ENCODE assay signal across 19 cellular contexts in genomic region chr16:10708969-10709368, GRCh38. TPM values are rescaled to one million over a fixed set of nuclear protein-coding genes. Genes with fewer than 3 reads are reported as not detected.
DNase-seq lines count a peak whose midpoint lies in the region; ATAC-seq and TF ChIP-seq lines count a peak whose summit lies in the region.
"Had no signal": no experiment of that assay in that cellular context is flagged by ENCODE, and none has a peak within 500 bp of the region (broad histone marks: within the 10 kb centered on the region; RNA-seq: fewer than 3 reads in every experiment).

No MANE protein-coding gene starts in this region.

- H2AFZ ChIP-seq in PC-3 (ENCODE audit: low read length), result peak overlapping the region; percentile 43
- no peak overlapping the region for H2AFZ ChIP-seq in osteoblast (ENCODE audit: low read length)

- BruUV-seq in PC-3 (replicated peaks; lab: Mats Ljungman, UMichigan) (no TSS peak), MCF 10A (replicated peaks; lab: Mats Ljungman, UMichigan) (no TSS peak)

- DNase-seq in CD1c-positive myeloid dendritic cell (ENCODE audit: extremely low spot score) (peak; percentile 6), PC-3 (peak; percentile 51), dermis blood vessel endothelial cell (peak; percentile 2), osteoblast (ENCODE audit: insufficient read length, low spot score, missing footprints) (peak; percentile 30), MCF 10A (ENCODE audit: unreplicated experiment) (no peak)
- DNase-seq in activated CD8-positive, alpha-beta T cell treated with anti-CD3 and anti-CD28 coated beads for 36 hours, result no peak
- DNase-seq: C1 segment of cervical spinal cord; CD8-positive, alpha-beta T cell; COR-L47; DMS153; DMS79 treated with DMSO at 0.1 percent for 48 hours; EL; HCEC 1CT; HFFc6 had no signal

- H3K79me2 ChIP-seq in PC-3 (ENCODE audit: low read length), result no peaks in the 10 kb centered on the region
- H3K79me2 ChIP-seq in osteoblast (ENCODE audit: insufficient read depth, low read length), result no peaks in the 10 kb centered on the region

- H3K27me3 Mint-ChIP-seq in activated CD8-positive, alpha-beta T cell treated with anti-CD3 and anti-CD28 coated beads for 36 hours, result peaks cover 3% of the 10 kb centered on the region
- no peaks in the 10 kb centered on the region for H3K27me3 Mint-ChIP-seq in MCF 10A (ENCODE audit: insufficient read depth, unreplicated experiment)
- H3K27me3 Mint-ChIP-seq: B cell had no signal

- H3K36me3 Mint-ChIP-seq in activated CD8-positive, alpha-beta T cell treated with anti-CD3 and anti-CD28 coated beads for 36 hours (ENCODE audit: low read depth), result no peaks in the 10 kb centered on the region
- H3K36me3 Mint-ChIP-seq in MCF 10A (ENCODE audit: insufficient read depth, unreplicated experiment), result no peaks in the 10 kb centered on the region
- H3K36me3 Mint-ChIP-seq: CD8-positive, alpha-beta T cell had no signal

- POLR2A ChIA-PET in PC-3 (lab: Charles Lee; ENCODE audit: unreplicated experiment) (no interaction called here), MCF 10A (lab: Yijun Ruan, JAX) (no interaction called here)
- POLR2A ChIA-PET in activated CD8-positive, alpha-beta T cell treated with anti-CD3 and anti-CD28 coated beads for 36 hours (lab: Charles Lee), result no interaction called here

- H3K9me3 ChIP-seq in PC-3 (ENCODE audit: low read length), result no peaks in the 10 kb centered on the region
- H3K9me3 ChIP-seq in osteoblast (ENCODE audit: low read depth, low read length), result no peaks in the 10 kb centered on the region

- peak overlapping the region; percentile 66 for H3K4me2 ChIP-seq in PC-3 (ENCODE audit: low read length)
- H3K4me2 ChIP-seq in osteoblast (ENCODE audit: insufficient read depth, low read length), result no peak overlapping the region

- H3K4me1 ChIP-seq in PC-3 (ENCODE audit: insufficient read depth, low read length) (peaks cover 4% of the 10 kb centered on the region), osteoblast (ENCODE audit: insufficient read depth, low read length) (no peaks in the 10 kb centered on the region)

- ATAC-seq in PC-3, result peak; percentile 80
- ATAC-seq in activated CD8-positive, alpha-beta T cell treated with anti-CD3 and anti-CD28 coated beads for 36 hours, result no peak
- ATAC-seq in GM19324 (IDR thresholded peaks at IDR 0.05; ENCODE audit: low FRiP score, unreplicated experiment), result no peak
- ATAC-seq: CD8-positive, alpha-beta T cell; HepG2 had no signal

- H3K27ac ChIP-seq in PC-3 (ENCODE audit: low read length) (no peak overlapping the region), osteoblast (ENCODE audit: low read depth, low read length) (no peak overlapping the region)

- H3F3A ChIP-seq in PC-3 (ENCODE audit: low read length, unreplicated experiment), result no peaks in the 10 kb centered on the region

- no peaks in the 10 kb centered on the region for H3K9me2 ChIP-seq in PC-3 (replicated peaks; ENCODE audit: low read length)

- H3K36me3 ChIP-seq in PC-3 (ENCODE audit: low read depth, low read length) (no peaks in the 10 kb centered on the region), osteoblast (ENCODE audit: insufficient read depth, low read length) (no peaks in the 10 kb centered on the region)

- H3K9me3 Mint-ChIP-seq in activated CD8-positive, alpha-beta T cell treated with anti-CD3 and anti-CD28 coated beads for 36 hours, result no peaks in the 10 kb centered on the region
- no peaks in the 10 kb centered on the region for H3K9me3 Mint-ChIP-seq in MCF 10A (ENCODE audit: unreplicated experiment)
- H3K9me3 Mint-ChIP-seq: CD8-positive, alpha-beta T cell; HFFc6 had no signal

- H3K4me3 ChIP-seq in PC-3 (ENCODE audit: low read length) (peak overlapping the region; percentile 33; the same call in 1 of the 2 replicates), osteoblast (ENCODE audit: insufficient read depth, low read length) (no peak overlapping the region)

- no peaks in the 10 kb centered on the region for H3K27me3 ChIP-seq in PC-3 (ENCODE audit: low read length)
- H3K27me3 ChIP-seq in osteoblast (ENCODE audit: insufficient read depth, low read length), result no peaks in the 10 kb centered on the region

- TF ChIP-seq CTCF in PC-3 (conservative IDR thresholded peaks at IDR 0.05; ENCODE audit: low read depth, low read length), result no peak
- no peak for TF ChIP-seq CTCF in osteoblast (IDR thresholded peaks at IDR 0.05; ENCODE audit: extremely low read depth, low read depth, low read length)
- TF ChIP-seq CTCF in activated CD8-positive, alpha-beta T cell treated with anti-CD3 and anti-CD28 coated beads for 36 hours (IDR thresholded peaks at IDR 0.05), result no peak
- TF ChIP-seq CTCF in MCF 10A (IDR thresholded peaks at IDR 0.05; ENCODE audit: unreplicated experiment), result no peak

- CTCF ChIA-PET in PC-3 (lab: Charles Lee), result no interaction called here
- CTCF ChIA-PET in activated CD8-positive, alpha-beta T cell treated with anti-CD3 and anti-CD28 coated beads for 36 hours (lab: Charles Lee), result no interaction called here
- CTCF ChIA-PET in MCF 10A (lab: Yijun Ruan, JAX), result no interaction called here

- intact Hi-C loops in PC-3 (cut with micrococcal nuclease) (no loop called here), MCF 10A (cut with micrococcal nuclease) (no loop called here)
- intact Hi-C loops in activated CD8-positive, alpha-beta T cell treated with anti-CD3 and anti-CD28 coated beads for 36 hours (cut with micrococcal nuclease), result no loop called here

- H3K4me1 Mint-ChIP-seq in activated CD8-positive, alpha-beta T cell treated with anti-CD3 and anti-CD28 coated beads for 36 hours (ENCODE audit: low read depth), result no peaks in the 10 kb centered on the region
- H3K4me1 Mint-ChIP-seq in MCF 10A (ENCODE audit: insufficient read depth, unreplicated experiment), result peaks cover 6% of the 10 kb centered on the region
- H3K4me1 Mint-ChIP-seq: B cell had no signal

- H3K9ac ChIP-seq in PC-3 (ENCODE audit: low read length), result no peak overlapping the region

- no peak overlapping the region for H3K4me3 Mint-ChIP-seq in activated CD8-positive, alpha-beta T cell treated with anti-CD3 and anti-CD28 coated beads for 36 hours
- H3K4me3 Mint-ChIP-seq in MCF 10A (ENCODE audit: unreplicated experiment), result no peak overlapping the region
- H3K4me3 Mint-ChIP-seq: B cell; CD8-positive, alpha-beta T cell; HFFc6 had no signal

- H3K27ac Mint-ChIP-seq in activated CD8-positive, alpha-beta T cell treated with anti-CD3 and anti-CD28 coated beads for 36 hours, result no peak overlapping the region
- no peak overlapping the region for H3K27ac Mint-ChIP-seq in MCF 10A (ENCODE audit: low read depth, unreplicated experiment)
- H3K27ac Mint-ChIP-seq: B cell; CD8-positive, alpha-beta T cell; HFFc6 had no signal

- H4K20me1 ChIP-seq in PC-3 (ENCODE audit: low read length), result no peaks in the 10 kb centered on the region
- no peaks in the 10 kb centered on the region for H4K20me1 ChIP-seq in osteoblast (ENCODE audit: insufficient read depth, low read length)

RNA-seq across cellular contexts. Expression of gene TEKT5, which starts 14.2 kb away (rescaled TPM):
- not detected in 2 replicates for total RNA-seq in PC-3 (2014; rRNA removed)
- total RNA-seq in dermis blood vessel endothelial cell, result not detected in 2 replicates
- total RNA-seq in osteoblast, result 0.29 and 0.36 TPM in 2 replicates
- under 1 TPM; 0.16 to 0.43 TPM for total RNA-seq in activated CD8-positive, alpha-beta T cell treated with anti-CD3 and anti-CD28 coated beads for 36 hours
- not detected in 2 replicates for total RNA-seq in MCF 10A (2022)
- total RNA-seq: A172; CD8-positive, alpha-beta T cell; H1; HepG2; HFFc6 had no signal

RNA-seq across cellular contexts. Expression of gene NUBP1, which starts 34.7 kb away (rescaled TPM):
- 34.3 and 49.3 TPM in 2 replicates for total RNA-seq in PC-3 (2014; rRNA removed)
- 34.4 and 42.4 TPM in 2 replicates for total RNA-seq in dermis blood vessel endothelial cell
- 19.5 and 20.0 TPM in 2 replicates for total RNA-seq in osteoblast
- 10 to 100 TPM; 22.8 to 23.1 TPM for total RNA-seq in activated CD8-positive, alpha-beta T cell treated with anti-CD3 and anti-CD28 coated beads for 36 hours
- total RNA-seq in MCF 10A (2022), result 17.3 and 17.8 TPM in 2 replicates

Comparison
In these comparisons a context has a peak if more than half of its experiments do, and no peak if none do; other contexts are left out.
1. DNase-seq: peak in CD1c-positive myeloid dendritic cell (single experiment), PC-3 (single experiment), dermis blood vessel endothelial cell (single experiment) and osteoblast (single experiment); none in activated CD8-positive, alpha-beta T cell treated with anti-CD3 and anti-CD28 coated beads for 36 hours (single experiment) and MCF 10A (single experiment).